Comparison of ENCODE assay signal across 16 cellular contexts in the genomic region with DNA sequence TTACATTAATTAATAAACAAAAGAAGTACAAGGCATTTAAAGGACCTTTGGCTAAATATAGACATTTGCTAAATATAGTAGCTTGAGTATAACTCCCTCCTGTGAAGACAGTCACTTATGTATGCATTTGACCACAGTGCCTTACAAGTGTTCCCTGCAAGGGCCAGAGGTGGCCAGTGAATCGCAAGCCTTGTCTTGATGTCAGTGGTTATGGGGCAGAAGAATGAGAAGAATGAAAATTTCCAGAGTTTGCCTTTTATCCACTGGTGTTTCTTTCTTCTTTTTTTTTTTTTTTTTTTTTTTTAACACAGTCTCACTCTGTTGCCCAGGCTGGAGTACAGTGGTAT. TPM values are rescaled to one million over a fixed set of nuclear protein-coding genes. Genes with fewer than 3 reads are reported as not detected.
DNase-seq lines count a peak whose midpoint lies in the region; ATAC-seq and TF ChIP-seq lines count a peak whose summit lies in the region.
"Had no signal": no experiment of that assay in that cellular context is flagged by ENCODE, and none has a peak within 500 bp of the region (broad histone marks: within the 10 kb centered on the region; RNA-seq: fewer than 3 reads in every experiment).

No MANE protein-coding gene starts in this region.

- H3K9me3 ChIP-seq in endodermal cell (ENCODE audit: control insufficient read depth, low read length): peaks cover 14% of the 10 kb centered on the region
- H3K9me3 ChIP-seq in upper lobe of left lung: no peaks in the 10 kb centered on the region
- H3K9me3 ChIP-seq in MG63: no peaks in the 10 kb centered on the region; the same call in 1 of the 2 replicates

- peaks cover 7 to 34% of the 10 kb centered on the region in 2 donors for H3K4me1 Mint-ChIP-seq in natural killer cell
- peaks cover 0 to 20% of the 10 kb centered on the region in 2 donors for H3K4me1 Mint-ChIP-seq in natural killer cell treated with Interleukin-12 subunit alpha and Interleukin-12 subunit beta and Interleukin-15 and Interleukin-18, amount 100 ng/mL, for 72 hours (ENCODE audit: low read depth in 2 of 2)
- H3K4me1 Mint-ChIP-seq in endodermal cell: peaks cover 45% of the 10 kb centered on the region
- H3K4me1 Mint-ChIP-seq in nephron: peaks cover 76% of the 10 kb centered on the region

- H3K4me3 ChIP-seq in endodermal cell (ENCODE audit: low read length) (peak overlapping the region; percentile 96), upper lobe of left lung (no peak overlapping the region), MG63 (no peak overlapping the region)

- no peak overlapping the region for H3K27ac Mint-ChIP-seq in natural killer cell
- H3K27ac Mint-ChIP-seq in natural killer cell treated with Interleukin-12 subunit alpha and Interleukin-12 subunit beta and Interleukin-15 and Interleukin-18, amount 100 ng/mL, for 72 hours: no peak overlapping the region
- no peak overlapping the region for H3K27ac Mint-ChIP-seq in endodermal cell
- H3K27ac Mint-ChIP-seq in nephron: peak overlapping the region in 2 of 3 experiments; percentile 65 to 71

- intact Hi-C loops in natural killer cell (cut with micrococcal nuclease): no loop called here

- no peaks in the 10 kb centered on the region for H3K36me3 Mint-ChIP-seq in natural killer cell
- H3K36me3 Mint-ChIP-seq in natural killer cell treated with Interleukin-12 subunit alpha and Interleukin-12 subunit beta and Interleukin-15 and Interleukin-18, amount 100 ng/mL, for 72 hours: no peaks in the 10 kb centered on the region
- peaks cover 45% of the 10 kb centered on the region for H3K36me3 Mint-ChIP-seq in endodermal cell (ENCODE audit: low read depth)
- peaks cover 28% of the 10 kb centered on the region for H3K36me3 Mint-ChIP-seq in nephron (ENCODE audit: low read depth)

- H3K36me3 ChIP-seq in endodermal cell (ENCODE audit: control insufficient read depth, insufficient read depth, low read length) (peaks cover 56% of the 10 kb centered on the region), upper lobe of left lung (peaks cover 0 to 2% (median 0%) of the 10 kb centered on the region in 4 donors), MG63 (peaks cover 7% of the 10 kb centered on the region; the same call in 1 of the 2 replicates)

- ATAC-seq in natural killer cell (no peak), upper lobe of left lung (ENCODE audit: low FRiP score in 2 of 2) (no peak), GM19035 (IDR thresholded peaks at IDR 0.05; ENCODE audit: unreplicated experiment) (no peak)
- ATAC-seq in natural killer cell treated with Interleukin-12 subunit alpha and Interleukin-12 subunit beta and Interleukin-15 and Interleukin-18, amount 100 ng/mL, for 72 hours: no peak

- H3K27me3 Mint-ChIP-seq in natural killer cell (ENCODE audit: low read depth in 2 of 2): peaks cover 30 to 47% of the 10 kb centered on the region in 2 donors
- peaks cover 28 to 35% of the 10 kb centered on the region in 2 donors for H3K27me3 Mint-ChIP-seq in natural killer cell treated with Interleukin-12 subunit alpha and Interleukin-12 subunit beta and Interleukin-15 and Interleukin-18, amount 100 ng/mL, for 72 hours
- H3K27me3 Mint-ChIP-seq in endodermal cell (ENCODE audit: insufficient read depth): peaks cover 20% of the 10 kb centered on the region
- H3K27me3 Mint-ChIP-seq in nephron (ENCODE audit: low read depth): peaks cover 31% of the 10 kb centered on the region

- H3K9me3 Mint-ChIP-seq in natural killer cell (no peaks in the 10 kb centered on the region), endodermal cell (peaks cover 5% of the 10 kb centered on the region), nephron (peaks cover 5% of the 10 kb centered on the region)
- H3K9me3 Mint-ChIP-seq in natural killer cell treated with Interleukin-12 subunit alpha and Interleukin-12 subunit beta and Interleukin-15 and Interleukin-18, amount 100 ng/mL, for 72 hours: no peaks in the 10 kb centered on the region

- TF ChIP-seq EP300 in upper lobe of left lung (IDR thresholded peaks at IDR 0.05): no peak

- peak overlapping the region; percentile 83 for H3K4me3 Mint-ChIP-seq in natural killer cell
- H3K4me3 Mint-ChIP-seq in natural killer cell treated with Interleukin-12 subunit alpha and Interleukin-12 subunit beta and Interleukin-15 and Interleukin-18, amount 100 ng/mL, for 72 hours: no peak overlapping the region
- peak overlapping the region; percentile 77 for H3K4me3 Mint-ChIP-seq in endodermal cell
- peak overlapping the region; percentile 86 to 96 (median 95) for H3K4me3 Mint-ChIP-seq in nephron

- no peak for DNase-seq in natural killer cell
- no peak for DNase-seq in natural killer cell treated with Interleukin-12 subunit alpha and Interleukin-12 subunit beta and Interleukin-15 and Interleukin-18, amount 100 ng/mL, for 72 hours (ENCODE audit: low spot score)
- no peak for DNase-seq in endodermal cell
- no peak for DNase-seq in SK-N-DZ (ENCODE audit: low spot score)
- no peak for DNase-seq in upper lobe of left lung
- no peak for DNase-seq in MG63
- DNase-seq: activated CD4-positive, alpha-beta T cell treated with anti-CD3 and anti-CD28 coated beads for 1 hour; activated naive CD4-positive, alpha-beta T cell treated with Interleukin-2 at 50 U/mL for 16 hours; NCI-H187; NCI-H526; RPMI8226; stimulated activated CD4-positive, alpha-beta T cell treated with anti-CD3 and anti-CD28 coated beads, Interleukin-2, amount 100 ng/mL, for 24 hours; T-helper 2 cell had no signal

- H3K4me1 ChIP-seq in endodermal cell (ENCODE audit: control insufficient read depth, insufficient read depth, low read length) (peaks cover 6% of the 10 kb centered on the region), upper lobe of left lung (peaks cover 27 to 44% (median 39%) of the 10 kb centered on the region in 4 donors)

- H3K27ac ChIP-seq in endodermal cell (ENCODE audit: low read depth, low read length) (no peak overlapping the region), upper lobe of left lung (no peak overlapping the region)

- no peak for TF ChIP-seq POLR2A in upper lobe of left lung (IDR thresholded peaks at IDR 0.05)

- H3K27me3 ChIP-seq in endodermal cell (ENCODE audit: control insufficient read depth, insufficient read depth, low read length, poor library complexity, severe bottlenecking) (no peaks in the 10 kb centered on the region), upper lobe of left lung (no peaks in the 10 kb centered on the region), MG63 (no peaks in the 10 kb centered on the region)

- H3K9ac ChIP-seq in endodermal cell (ENCODE audit: extremely low read depth, low read length, poor library complexity, severe bottlenecking): peak overlapping the region; percentile 70

- WGBS in endodermal cell (ENCODE audit: insufficient coverage in 1 of 2, insufficient read length in 1 of 2), 2 experiments: 94% methylated on average over 1 of the region's 1 CpG; no CpG with 5 or more reads in 1 of the 2 experiments
- 95 to 96% methylated on average over 1 of the region's 1 CpG for WGBS in upper lobe of left lung, 2 donors

- TF ChIP-seq CTCF in natural killer cell (IDR thresholded peaks at IDR 0.05) (no peak), endodermal cell (conservative IDR thresholded peaks at IDR 0.05) (no peak), nephron (IDR thresholded peaks at IDR 0.05; ENCODE audit: unreplicated experiment in 3 of 3) (no peak), upper lobe of left lung (IDR thresholded peaks at IDR 0.05) (no peak)

RNA-seq across cellular contexts. Expression of a gene that starts 1.8 kb away (rescaled TPM):
- total RNA-seq in natural killer cell (100 to 1,000 TPM; 163 to 207 (median 188) TPM), endodermal cell (100 to 1,000 TPM; 102 to 132 TPM), upper lobe of left lung (100 to 1,000 TPM; 185 to 291 (median 242) TPM)
- total RNA-seq in natural killer cell treated with Interleukin-12 subunit alpha and Interleukin-12 subunit beta and Interleukin-15 and Interleukin-18, amount 100 ng/mL, for 72 hours: 100 to 1,000 TPM; 125 to 203 TPM
- polyA plus RNA-seq in endodermal cell (2013, experiment 1 of 2): 54.2 TPM
- 58.4 TPM for polyA plus RNA-seq in endodermal cell (2013, experiment 2 of 2)
- 16.2 and 21.1 TPM in 2 replicates for polyA plus RNA-seq in SK-N-DZ (2014; cell fraction: cytosol; rRNA removed)
- polyA plus RNA-seq in SK-N-DZ (2014; cell fraction: nucleus; rRNA removed): 26.0 and 29.8 TPM in 2 replicates
- total RNA-seq in MG63 (2014; rRNA removed; shearing (Covaris generic); ENCODE audit: low replicate concordance): 33.5 and 52.8 TPM in 2 replicates

RNA-seq across cellular contexts. Expression of a gene that starts 38.6 kb away (rescaled TPM):
- not detected for total RNA-seq in natural killer cell
- total RNA-seq in natural killer cell treated with Interleukin-12 subunit alpha and Interleukin-12 subunit beta and Interleukin-15 and Interleukin-18, amount 100 ng/mL, for 72 hours: not detected
- 100 to 1,000 TPM; 235 to 369 TPM for total RNA-seq in endodermal cell
- 37.5 TPM for polyA plus RNA-seq in endodermal cell (2013, experiment 1 of 2)
- polyA plus RNA-seq in endodermal cell (2013, experiment 2 of 2): 35.9 TPM
- polyA plus RNA-seq in SK-N-DZ (2014; cell fraction: cytosol; rRNA removed): not detected in 2 replicates
- not detected in 2 replicates for polyA plus RNA-seq in SK-N-DZ (2014; cell fraction: nucleus; rRNA removed)
- 100 to 1,000 TPM in 2 of 6 donors, 10 to 100 TPM in 4; 44.5 to 262 (median 90.6) TPM for total RNA-seq in upper lobe of left lung
- not detected in 2 replicates for total RNA-seq in MG63 (2014; rRNA removed; shearing (Covaris generic); ENCODE audit: low replicate concordance)
- total RNA-seq: temporal lobe had no signal

Comparison
In these comparisons a context has a peak if more than half of its experiments do, and no peak if none do; other contexts are left out.
1. H3K27ac Mint-ChIP-seq: peak in nephron (2 of 3); none in natural killer cell (0 of 2), natural killer cell treated with Interleukin-12 subunit alpha and Interleukin-12 subunit beta and Interleukin-15 and Interleukin-18, amount 100 ng/mL, for 72 hours (0 of 2) and endodermal cell (single experiment).
2. RNA of a gene that starts 38.6 kb away (total RNA-seq): 235 to 369 TPM in endodermal cell and 44.5 to 262 TPM in upper lobe of left lung; not detected in MG63, not detected in natural killer cell and not detected in natural killer cell treated with Interleukin-12 subunit alpha and Interleukin-12 subunit beta and Interleukin-15 and Interleukin-18, amount 100 ng/mL, for 72 hours; every median in the first group is over 10 times any median in the second.